ENCODE assay signal across 1 cellular context in the genomic region with DNA sequence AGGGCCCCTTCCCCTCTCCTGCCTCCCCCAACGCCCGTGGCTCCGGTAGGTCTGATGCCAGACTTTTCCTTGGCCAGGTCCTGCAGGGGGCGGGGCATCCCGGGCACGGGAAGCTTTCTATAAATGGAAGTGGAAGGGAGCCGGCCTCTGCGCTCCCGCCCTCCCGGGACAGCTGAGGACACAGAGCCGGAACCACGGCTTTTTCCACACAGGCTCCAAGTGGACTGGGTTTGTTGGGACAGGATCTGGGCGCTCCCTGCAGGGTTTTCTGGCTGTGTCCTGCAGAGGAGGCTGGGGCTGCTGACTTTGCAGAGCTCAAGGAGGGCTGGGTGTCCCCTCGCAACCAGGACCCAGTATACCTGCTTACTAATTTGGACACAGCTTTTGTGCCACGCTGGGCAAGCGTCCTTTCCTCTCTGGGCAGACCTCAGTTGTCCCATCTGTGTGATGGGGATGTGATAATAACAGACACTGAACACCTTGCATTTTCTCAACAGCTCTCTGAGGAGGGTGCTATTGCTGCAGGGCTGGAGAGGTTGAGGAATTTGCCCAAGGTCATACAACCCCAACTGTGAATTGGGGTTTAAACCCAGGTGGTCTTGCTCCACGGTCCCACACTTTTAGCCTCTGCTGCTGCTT.
A peak's percentile ranks its signal among the peaks of the same experiment; 100 is the strongest.
TF ChIP-seq lines count a peak whose summit lies in the region.

No MANE protein-coding gene starts in this region.

TF ChIP-seq in WTC11, 78 proteins besides CTCF, POLR2A, EP300 and RAD21 (continued from another document):
- TF ChIP-seq, protein P1, sequence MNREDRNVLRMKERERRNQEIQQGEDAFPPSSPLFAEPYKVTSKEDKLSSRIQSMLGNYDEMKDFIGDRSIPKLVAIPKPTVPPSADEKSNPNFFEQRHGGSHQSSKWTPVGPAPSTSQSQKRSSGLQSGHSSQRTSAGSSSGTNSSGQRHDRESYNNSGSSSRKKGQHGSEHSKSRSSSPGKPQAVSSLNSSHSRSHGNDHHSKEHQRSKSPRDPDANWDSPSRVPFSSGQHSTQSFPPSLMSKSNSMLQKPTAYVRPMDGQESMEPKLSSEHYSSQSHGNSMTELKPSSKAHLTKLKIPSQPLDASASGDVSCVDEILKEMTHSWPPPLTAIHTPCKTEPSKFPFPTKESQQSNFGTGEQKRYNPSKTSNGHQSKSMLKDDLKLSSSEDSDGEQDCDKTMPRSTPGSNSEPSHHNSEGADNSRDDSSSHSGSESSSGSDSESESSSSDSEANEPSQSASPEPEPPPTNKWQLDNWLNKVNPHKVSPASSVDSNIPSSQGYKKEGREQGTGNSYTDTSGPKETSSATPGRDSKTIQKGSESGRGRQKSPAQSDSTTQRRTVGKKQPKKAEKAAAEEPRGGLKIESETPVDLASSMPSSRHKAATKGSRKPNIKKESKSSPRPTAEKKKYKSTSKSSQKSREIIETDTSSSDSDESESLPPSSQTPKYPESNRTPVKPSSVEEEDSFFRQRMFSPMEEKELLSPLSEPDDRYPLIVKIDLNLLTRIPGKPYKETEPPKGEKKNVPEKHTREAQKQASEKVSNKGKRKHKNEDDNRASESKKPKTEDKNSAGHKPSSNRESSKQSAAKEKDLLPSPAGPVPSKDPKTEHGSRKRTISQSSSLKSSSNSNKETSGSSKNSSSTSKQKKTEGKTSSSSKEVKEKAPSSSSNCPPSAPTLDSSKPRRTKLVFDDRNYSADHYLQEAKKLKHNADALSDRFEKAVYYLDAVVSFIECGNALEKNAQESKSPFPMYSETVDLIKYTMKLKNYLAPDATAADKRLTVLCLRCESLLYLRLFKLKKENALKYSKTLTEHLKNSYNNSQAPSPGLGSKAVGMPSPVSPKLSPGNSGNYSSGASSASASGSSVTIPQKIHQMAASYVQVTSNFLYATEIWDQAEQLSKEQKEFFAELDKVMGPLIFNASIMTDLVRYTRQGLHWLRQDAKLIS (CRISPR knock-in tag; IDR thresholded peaks at IDR 0.05; ENCODE audit: borderline replicate concordance) = no peak
- TF ChIP-seq, protein P2, sequence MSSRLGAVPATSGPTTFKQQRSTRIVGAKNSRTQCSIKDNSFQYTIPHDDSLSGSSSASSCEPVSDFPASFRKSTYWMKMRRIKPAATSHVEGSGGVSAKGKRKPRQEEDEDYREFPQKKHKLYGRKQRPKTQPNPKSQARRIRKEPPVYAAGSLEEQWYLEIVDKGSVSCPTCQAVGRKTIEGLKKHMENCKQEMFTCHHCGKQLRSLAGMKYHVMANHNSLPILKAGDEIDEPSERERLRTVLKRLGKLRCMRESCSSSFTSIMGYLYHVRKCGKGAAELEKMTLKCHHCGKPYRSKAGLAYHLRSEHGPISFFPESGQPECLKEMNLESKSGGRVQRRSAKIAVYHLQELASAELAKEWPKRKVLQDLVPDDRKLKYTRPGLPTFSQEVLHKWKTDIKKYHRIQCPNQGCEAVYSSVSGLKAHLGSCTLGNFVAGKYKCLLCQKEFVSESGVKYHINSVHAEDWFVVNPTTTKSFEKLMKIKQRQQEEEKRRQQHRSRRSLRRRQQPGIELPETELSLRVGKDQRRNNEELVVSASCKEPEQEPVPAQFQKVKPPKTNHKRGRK (CRISPR knock-in tag; IDR thresholded peaks at IDR 0.05; ENCODE audit: borderline replicate concordance) = no peak
- no peak for TF ChIP-seq TCF7 (CRISPR knock-in tag; IDR thresholded peaks at IDR 0.05; ENCODE audit: low read depth)
- no peak for TF ChIP-seq ZSCAN18 (CRISPR knock-in tag; IDR thresholded peaks at IDR 0.05)
- TF ChIP-seq MAX (CRISPR knock-in tag; IDR thresholded peaks at IDR 0.05) = 0 out of 2 replicates have a peak, but pooled peaks have one; percentile 20
- peak; percentile 38; the same call in 1 of the 2 replicates for TF ChIP-seq FOXP1 (CRISPR knock-in tag; IDR thresholded peaks at IDR 0.05; ENCODE audit: borderline replicate concordance)
